ENCODE assay signal across 8 cellular contexts in genomic region chr9:97615439-97616072, GRCh38. TPM values are rescaled to one million over a fixed set of nuclear protein-coding genes. Genes with fewer than 3 reads are reported as not detected.
DNase-seq lines count a peak whose midpoint lies in the region; ATAC-seq, FAIRE-seq and TF ChIP-seq lines count a peak whose summit lies in the region.

No MANE protein-coding gene starts in this region.

- no peak overlapping the region for H3K4me3 Mint-ChIP-seq in chondrocyte (ENCODE audit: unreplicated experiment)

- H3K9me3 ChIP-seq in left lung, result no peaks in the 10 kb centered on the region

- ATAC-seq in activated CD4-positive, CD25-positive, alpha-beta regulatory T cell treated with anti-CD3 and anti-CD28 coated beads, Interleukin-2, amount 50 U/mL, for 24 hours, result no peak
- peak; percentile 93 for ATAC-seq in left lung
- no peak for ATAC-seq in GM21529 (IDR thresholded peaks at IDR 0.05; ENCODE audit: unreplicated experiment)

- no peak overlapping the region for H3K27ac ChIP-seq in left lung

- peak; percentile 24 for DNase-seq in activated CD4-positive, CD25-positive, alpha-beta regulatory T cell treated with anti-CD3 and anti-CD28 coated beads, Interleukin-2, amount 50 U/mL, for 16 hours (ENCODE audit: low read depth, low spot score)
- DNase-seq in NCI-H1417 treated with DMSO at 0.1 percent for 48 hours (lab: John Stamatoyannopoulos, UW) (peak; percentile 26), chondrocyte (ENCODE audit: low spot score) (no peak), left lung (no peak)
- peak; percentile 11 to 25 for DNase-seq in stimulated activated CD8-positive, alpha-beta memory T cell treated with anti-CD3 and anti-CD28 coated beads, Interleukin-4, amount 100 ng/mL, for 1 hour (ENCODE audit: low read depth in 2 of 2, low spot score in 1 of 2)

- no peaks in the 10 kb centered on the region for H3K4me1 ChIP-seq in left lung

- H3K9me3 Mint-ChIP-seq in chondrocyte (ENCODE audit: low read depth), result no peaks in the 10 kb centered on the region

- no peaks in the 10 kb centered on the region for H3K27me3 ChIP-seq in left lung

- peak; percentile 93 for TF ChIP-seq CTCF in chondrocyte (IDR thresholded peaks at IDR 0.05)
- TF ChIP-seq CTCF in left lung (IDR thresholded peaks at IDR 0.05), result peak; percentile 72 to 79

- H3K4me1 Mint-ChIP-seq in chondrocyte (ENCODE audit: low read depth), result peaks cover 2% of the 10 kb centered on the region

- intact Hi-C loops in left lung (cut with DNase I), result loop anchor here in 1 of 2 donors (10.0 kb wide), 1 partner anchor 201 kb away; the partner anchor contains the start of gene TDRD7

- H3K27ac Mint-ChIP-seq in chondrocyte (ENCODE audit: unreplicated experiment), result no peak overlapping the region

- H3K36me3 Mint-ChIP-seq in chondrocyte (ENCODE audit: low read depth), result peaks cover 10% of the 10 kb centered on the region

- H3K27me3 Mint-ChIP-seq in chondrocyte (ENCODE audit: low read depth), result no peaks in the 10 kb centered on the region

- FAIRE-seq in TTC549 (lab: Jason Lieb, UNC), result peak; percentile 83

- no peak overlapping the region for H3K4me3 ChIP-seq in left lung

- H3K36me3 ChIP-seq in left lung, result peaks cover 0 to 45% of the 10 kb centered on the region in 2 donors

RNA-seq across cellular contexts. Expression of gene TSTD2, which starts 17.6 kb away (rescaled TPM):
- total RNA-seq in chondrocyte, result 18.8 to 21.9 TPM (median 19.6 TPM) in 3 replicates
- total RNA-seq in left lung, result 10 to 100 TPM; 16.4 to 17.7 TPM

RNA-seq across cellular contexts. Expression of gene NCBP1, which starts 18.1 kb away (rescaled TPM):
- 32.3 to 41.6 TPM (median 32.7 TPM) in 3 replicates for total RNA-seq in chondrocyte
- 10 to 100 TPM; 28.7 to 31.6 TPM for total RNA-seq in left lung

Comparison
In these comparisons a context has a peak if more than half of its experiments do, and no peak if none do; other contexts are left out.
1. DNase-seq: peak in activated CD4-positive, CD25-positive, alpha-beta regulatory T cell treated with anti-CD3 and anti-CD28 coated beads, Interleukin-2, amount 50 U/mL, for 16 hours (single experiment), NCI-H1417 treated with DMSO at 0.1 percent for 48 hours (single experiment) and stimulated activated CD8-positive, alpha-beta memory T cell treated with anti-CD3 and anti-CD28 coated beads, Interleukin-4, amount 100 ng/mL, for 1 hour (2 of 2); none in chondrocyte (single experiment) and left lung (0 of 2).